20 cellular contexts compared by ENCODE assay signal in genomic region chr10:133087045-133087678, GRCh38. TPM values are rescaled to one million over a fixed set of nuclear protein-coding genes. Genes with fewer than 3 reads are reported as not detected.
A peak's percentile ranks its signal among the peaks of the same experiment; 100 is the strongest.
DNase-seq lines count a peak whose midpoint lies in the region; ATAC-seq and TF ChIP-seq lines count a peak whose summit lies in the region.
"Had no signal": no experiment of that assay in that cellular context is flagged by ENCODE, and none has a peak within 500 bp of the region (broad histone marks: within the 10 kb centered on the region; RNA-seq: fewer than 3 reads in every experiment).

No MANE protein-coding gene starts in this region.

- H3K27me3 Mint-ChIP-seq in T-helper 17 cell: peaks cover 18% of the 10 kb centered on the region
- H3K27me3 Mint-ChIP-seq in T-helper 2 cell treated with Interferon-gamma antibody and Interleukin-4, amounts not matched to agents 5 μg/mL and 100 μg/mL, for 36 hours (ENCODE audit: low read depth): peaks cover 10% of the 10 kb centered on the region

- H3K9me3 ChIP-seq in ES-I3 (ENCODE audit: control insufficient read depth, insufficient read depth, low read length) (no peaks in the 10 kb centered on the region), T-helper 17 cell (ENCODE audit: control insufficient read depth, low read length, poor library complexity, severe bottlenecking) (no peaks in the 10 kb centered on the region), iPS-18a (ENCODE audit: control insufficient read depth, low read depth, low read length) (no peaks in the 10 kb centered on the region), psoas muscle (no peaks in the 10 kb centered on the region)
- H3K9me3 ChIP-seq: BLaER1, ovary, vagina had no signal

- no peaks in the 10 kb centered on the region for H3K4me1 Mint-ChIP-seq in T-helper 17 cell
- H3K4me1 Mint-ChIP-seq in T-helper 2 cell treated with Interferon-gamma antibody and Interleukin-4, amounts not matched to agents 5 μg/mL and 100 μg/mL, for 36 hours (ENCODE audit: low read depth): no peaks in the 10 kb centered on the region

- H3K9ac ChIP-seq in ES-I3 (ENCODE audit: low read depth, low read length) (peak overlapping the region; percentile 53; the same call in 1 of the 2 replicates), iPS-18a (ENCODE audit: low read length) (no peak overlapping the region)
- H3K9ac ChIP-seq: BLaER1 had no signal

- H3K27me3 ChIP-seq in iPS-18a (ENCODE audit: control insufficient read depth, insufficient read depth, low read length): peaks cover 52% of the 10 kb centered on the region
- H3K27me3 ChIP-seq in psoas muscle (ENCODE audit: insufficient read depth in 3 of 3, low read length in 2 of 3): peaks cover 0 to 97% (median 35%) of the 10 kb centered on the region in 3 donors

- no peaks in the 10 kb centered on the region for H3K36me3 Mint-ChIP-seq in T-helper 17 cell (ENCODE audit: low read depth)
- H3K36me3 Mint-ChIP-seq in T-helper 2 cell treated with Interferon-gamma antibody and Interleukin-4, amounts not matched to agents 5 μg/mL and 100 μg/mL, for 36 hours (ENCODE audit: low read depth): no peaks in the 10 kb centered on the region

- H3K36me3 ChIP-seq in ES-I3 (ENCODE audit: insufficient read depth, low read length): no peaks in the 10 kb centered on the region
- no peaks in the 10 kb centered on the region for H3K36me3 ChIP-seq in iPS-18a (ENCODE audit: control insufficient read depth, low read depth, low read length)
- H3K36me3 ChIP-seq in psoas muscle (ENCODE audit: insufficient read depth in 1 of 2, low read depth in 1 of 2): no peaks in the 10 kb centered on the region
- H3K36me3 ChIP-seq: BLaER1, ovary, vagina had no signal

- peak overlapping the region; percentile 41 for H3K4me3 Mint-ChIP-seq in T-helper 17 cell
- no peak overlapping the region for H3K4me3 Mint-ChIP-seq in T-helper 2 cell treated with Interferon-gamma antibody and Interleukin-4, amounts not matched to agents 5 μg/mL and 100 μg/mL, for 36 hours
- H3K4me3 Mint-ChIP-seq: activated naive CD4-positive, alpha-beta T cell treated with anti-CD3 and anti-CD28 coated beads for 36 hours had no signal

- no peak for TF ChIP-seq CTCF in psoas muscle (IDR thresholded peaks at IDR 0.05)

- H3K4me1 ChIP-seq in ES-I3 (ENCODE audit: insufficient read depth, low read length) (no peaks in the 10 kb centered on the region), iPS-18a (ENCODE audit: control insufficient read depth, low read depth, low read length) (no peaks in the 10 kb centered on the region), psoas muscle (no peaks in the 10 kb centered on the region)

- H3K4me3 ChIP-seq in iPS-18a (ENCODE audit: low read length): peak overlapping the region; percentile 53
- peak overlapping the region; percentile 51 for H3K4me3 ChIP-seq in psoas muscle
- H3K4me3 ChIP-seq: BLaER1, GM12878, ovary had no signal

- WGBS in psoas muscle, 3 donors: 27 to 44% (median 29%) methylated on average over 14 to 16 of the region's 16 CpGs

- H3K9me3 Mint-ChIP-seq in T-helper 2 cell treated with Interferon-gamma antibody and Interleukin-4, amounts not matched to agents 5 μg/mL and 100 μg/mL, for 36 hours: no peaks in the 10 kb centered on the region
- H3K9me3 Mint-ChIP-seq: activated naive CD4-positive, alpha-beta T cell treated with anti-CD3 and anti-CD28 coated beads for 36 hours had no signal

- ATAC-seq in T-helper 17 cell (no peak), psoas muscle (peak in 3 of 4 donors; percentile 57 to 61 (median 60)), GM19035 (IDR thresholded peaks at IDR 0.05; ENCODE audit: unreplicated experiment) (no peak)
- ATAC-seq: GM12878 had no signal

- DNase-seq in T-helper 17 cell (no peak), psoas muscle (no peak), T1000 (lab: John Stamatoyannopoulos, UW) (no peak)
- no peak for DNase-seq in T-helper 2 cell treated with Interferon-gamma antibody and Interleukin-4, amounts not matched to agents 5 μg/mL and 100 μg/mL, for 36 hours (ENCODE audit: low spot score)
- DNase-seq: activated CD4-positive, alpha-beta T cell treated with anti-CD3 and anti-CD28 coated beads, Interleukin-2, amount 50 U/mL, for 1 hour; activated naive CD4-positive, alpha-beta T cell treated with anti-CD3 and anti-CD28 coated beads for 36 hours; DMS 273 treated with DMSO at 0.1 percent for 48 hours; GF-D8; NCI-H1436 treated with DMSO at 0.1 percent for 48 hours; NCI-H226; ovary had no signal

- H3K27ac ChIP-seq in iPS-18a (ENCODE audit: low read length) (no peak overlapping the region), psoas muscle (no peak overlapping the region)
- H3K27ac ChIP-seq: BLaER1, ovary, vagina had no signal

- no peak overlapping the region for H3K27ac Mint-ChIP-seq in T-helper 17 cell
- no peak overlapping the region for H3K27ac Mint-ChIP-seq in T-helper 2 cell treated with Interferon-gamma antibody and Interleukin-4, amounts not matched to agents 5 μg/mL and 100 μg/mL, for 36 hours
- H3K27ac Mint-ChIP-seq: activated naive CD4-positive, alpha-beta T cell treated with anti-CD3 and anti-CD28 coated beads for 36 hours had no signal

- intact Hi-C loops in psoas muscle (cut with DNase I): no loop called here

RNA-seq across cellular contexts. Expression of gene ADGRA1, which starts 0.6 kb away (rescaled TPM):
- total RNA-seq in T-helper 17 cell: not detected
- total RNA-seq in psoas muscle: under 1 TPM in 3 of 4 donors, not detected in 1; 0.06 to 0.84 (median 0.44) TPM
- polyA plus RNA-seq in psoas muscle: under 1 TPM in 2 of 3 donors, not detected in 1; 0.05 to 0.08 TPM
- total RNA-seq: activated naive CD4-positive, alpha-beta T cell treated with anti-CD3 and anti-CD28 coated beads for 36 hours; chondrocyte; GM12878; mononuclear cell; RPMI7951 had no signal
- polyA plus RNA-seq: GM12878, ovary had no signal

Comparison
In these comparisons a context has a peak if more than half of its experiments do, and no peak if none do; other contexts are left out.
1. ATAC-seq: peak in psoas muscle (3 of 4); none in T-helper 17 cell (single experiment) and GM19035 (single experiment).